In the genomic region with DNA sequence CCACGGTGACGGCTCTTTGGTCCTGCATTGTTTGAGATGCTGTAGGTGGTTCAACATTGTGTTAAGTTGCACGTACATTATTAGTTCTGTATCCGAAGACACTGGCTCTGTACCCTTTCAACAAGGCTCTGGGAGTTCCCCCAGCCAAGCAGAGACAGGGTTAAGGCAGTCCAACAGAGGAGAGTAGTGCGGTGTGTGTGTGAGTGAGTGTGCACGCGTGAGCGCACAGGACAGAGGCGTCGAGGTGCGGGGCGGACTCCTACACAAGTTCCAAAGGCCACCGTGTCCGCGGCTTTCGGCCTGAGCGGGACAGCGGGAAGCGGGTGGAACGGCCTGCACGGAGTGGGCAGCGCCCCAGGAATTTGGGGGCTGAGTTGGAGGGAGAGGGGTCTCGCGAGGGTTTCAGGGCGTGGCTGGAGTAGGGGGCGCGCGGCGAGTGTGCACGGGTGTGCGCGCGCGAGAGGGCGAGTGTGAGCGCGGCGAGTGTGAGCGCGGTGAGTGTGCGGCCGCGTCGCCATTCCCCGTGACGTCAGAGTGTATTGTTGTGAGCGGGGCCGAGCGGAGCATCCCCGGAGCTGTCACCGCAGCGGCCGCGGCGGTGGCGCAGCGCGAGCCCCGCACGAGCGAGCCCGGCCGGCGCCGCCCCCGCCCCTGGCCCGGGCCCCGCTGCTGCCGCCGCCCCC, we compare ENCODE assay signal across 8 cellular contexts. TPM values are rescaled to one million over a fixed set of nuclear protein-coding genes. Genes with fewer than 3 reads are reported as not detected.
A peak's percentile ranks its signal among the peaks of the same experiment; 100 is the strongest.
DNase-seq lines count a peak whose midpoint lies in the region; ATAC-seq and TF ChIP-seq lines count a peak whose summit lies in the region.

A gene (plus strand): TSS at position 532 of the 683 bp plus-strand sequence. CDS start 413 bp downstream, outside the sequence.

- no peaks in the 10 kb centered on the region for H3K9me3 Mint-ChIP-seq in activated naive CD4-positive, alpha-beta T cell treated with anti-CD3 and anti-CD28 coated beads for 36 hours

- intact Hi-C loops in activated naive CD4-positive, alpha-beta T cell treated with anti-CD3 and anti-CD28 coated beads for 36 hours (cut with micrococcal nuclease): no loop called here

- H3K27ac ChIP-seq in brain microvascular endothelial cell (no peak within 1 kb of the TSS), skin epidermis (peak within 1 kb of the TSS in 10 of 21 experiments; percentile 16 to 79 (median 50))

- no peaks in the 10 kb centered on the region for H3K36me3 Mint-ChIP-seq in activated naive CD4-positive, alpha-beta T cell treated with anti-CD3 and anti-CD28 coated beads for 36 hours (ENCODE audit: low read depth)

- H3K27me3 Mint-ChIP-seq in activated naive CD4-positive, alpha-beta T cell treated with anti-CD3 and anti-CD28 coated beads for 36 hours (ENCODE audit: low read depth): peaks cover 18% of the 10 kb centered on the region

- CTCF ChIA-PET in activated naive CD4-positive, alpha-beta T cell treated with anti-CD3 and anti-CD28 coated beads for 36 hours (lab: Charles Lee): no interaction called here

- H3K4me3 ChIP-seq in brain microvascular endothelial cell (ENCODE audit: low read depth, low read length): peak within 1 kb of the TSS; percentile 80
- peak within 1 kb of the TSS; percentile 27 to 59 (median 43) for H3K4me3 ChIP-seq in skin epidermis

- H3K4me3 Mint-ChIP-seq in activated naive CD4-positive, alpha-beta T cell treated with anti-CD3 and anti-CD28 coated beads for 36 hours: peak within 1 kb of the TSS; percentile 45

- no peak for ATAC-seq in HG02870 (IDR thresholded peaks at IDR 0.05; ENCODE audit: unreplicated experiment)

- no peaks in the 10 kb centered on the region for H3K27me3 ChIP-seq in brain microvascular endothelial cell (replicated peaks)

- no peak for TF ChIP-seq CTCF in brain microvascular endothelial cell (IDR thresholded peaks at IDR 0.05; ENCODE audit: low read depth, low read length, missing control alignments)

- peaks cover 4% of the 10 kb centered on the region for H3K4me1 Mint-ChIP-seq in activated naive CD4-positive, alpha-beta T cell treated with anti-CD3 and anti-CD28 coated beads for 36 hours (ENCODE audit: low read depth)

- in situ Hi-C loops in brain microvascular endothelial cell (cut with HindIII; ENCODE audit: low pct_ligation_motif_present, low sequenced_read_pairs): no loop called here

- H3K36me3 ChIP-seq in brain microvascular endothelial cell (replicated peaks): no peaks in the 10 kb centered on the region

- no peak for DNase-seq in activated naive CD4-positive, alpha-beta T cell treated with anti-CD3 and anti-CD28 coated beads for 36 hours
- no peak for DNase-seq in activated naive CD4-positive, alpha-beta T cell treated with anti-CD3 and anti-CD28 coated beads, Interleukin-2, amount 50 U/mL, for 16 hours
- peak; percentile 73 for DNase-seq in NCI-H2171 (lab: John Stamatoyannopoulos, UW)
- DNase-seq in brain microvascular endothelial cell: no peak
- peak; percentile 74 for DNase-seq in islet precursor cell
- no peak for DNase-seq in KG1 (lab: John Stamatoyannopoulos, UW)

- H3K27ac Mint-ChIP-seq in activated naive CD4-positive, alpha-beta T cell treated with anti-CD3 and anti-CD28 coated beads for 36 hours: no peak within 1 kb of the TSS

RNA-seq across cellular contexts. Expression of the gene that starts here (rescaled TPM):
- total RNA-seq in activated naive CD4-positive, alpha-beta T cell treated with anti-CD3 and anti-CD28 coated beads for 36 hours: not detected

Comparison
In these comparisons a context has a peak if more than half of its experiments do, and no peak if none do; other contexts are left out.
1. DNase-seq: peak in NCI-H2171 (single experiment) and islet precursor cell (single experiment); none in activated naive CD4-positive, alpha-beta T cell treated with anti-CD3 and anti-CD28 coated beads for 36 hours (single experiment), activated naive CD4-positive, alpha-beta T cell treated with anti-CD3 and anti-CD28 coated beads, Interleukin-2, amount 50 U/mL, for 16 hours (single experiment), brain microvascular endothelial cell (single experiment) and KG1 (single experiment).